In genomic region chr4:137531951-137532868, GRCh38 we compare ENCODE assay signal across 8 cellular contexts. TPM values are rescaled to one million over a fixed set of nuclear protein-coding genes. Genes with fewer than 3 reads are reported as not detected.
DNase-seq lines count a peak whose midpoint lies in the region; ATAC-seq lines count a peak whose summit lies in the region.

Gene PCDH18, minus strand, starts transcription at chr4:137532494. Its CDS starts 406 bp downstream, at chr4:137532088.

- H3K9me3 Mint-ChIP-seq in activated T-helper 2 cell treated with anti-CD3 and anti-CD28 coated beads, Interferon-gamma antibody, Interleukin-2, Interleukin-4, amounts not matched to agents 10 μg/mL and 5 μg/mL and 100 μg/mL, durations not matched to agents 14 hours and 24 hours and 36 hours = no peaks in the 10 kb centered on the region

- ATAC-seq in GM21381 (IDR thresholded peaks at IDR 0.05; ENCODE audit: unreplicated experiment) = peak; percentile 66

- H3K27me3 Mint-ChIP-seq in activated T-helper 2 cell treated with anti-CD3 and anti-CD28 coated beads, Interferon-gamma antibody, Interleukin-2, Interleukin-4, amounts not matched to agents 10 μg/mL and 5 μg/mL and 100 μg/mL, durations not matched to agents 14 hours and 24 hours and 36 hours (ENCODE audit: low read depth) = peaks cover 3% of the 10 kb centered on the region

- H3K36me3 Mint-ChIP-seq in activated T-helper 2 cell treated with anti-CD3 and anti-CD28 coated beads, Interferon-gamma antibody, Interleukin-2, Interleukin-4, amounts not matched to agents 10 μg/mL and 5 μg/mL and 100 μg/mL, durations not matched to agents 14 hours and 24 hours and 36 hours (ENCODE audit: low read depth) = no peaks in the 10 kb centered on the region

- DNase-seq in DMS153 (lab: John Stamatoyannopoulos, UW) (peak; percentile 15), NCI-H1436 (lab: John Stamatoyannopoulos, UW) (peak; percentile 54), anterior cingulate cortex (lab: John Stamatoyannopoulos, UW) (peak in 57 of 58 donors; percentile 8 to 87 (median 52)), hepatic stellate cell (ENCODE audit: low spot score) (peak; percentile 58), putamen (ENCODE audit: low spot score) (peak; percentile 70), OCI-M2 (lab: John Stamatoyannopoulos, UW; ENCODE audit: unreplicated experiment) (no peak)
- no peak for DNase-seq in activated T-helper 2 cell treated with anti-CD3 and anti-CD28 coated beads, Interferon-gamma antibody, Interleukin-2, Interleukin-4, amounts not matched to agents 10 μg/mL and 5 μg/mL and 100 μg/mL, durations not matched to agents 14 hours and 24 hours and 36 hours (ENCODE audit: low spot score)

- H3K4me1 Mint-ChIP-seq in activated T-helper 2 cell treated with anti-CD3 and anti-CD28 coated beads, Interferon-gamma antibody, Interleukin-2, Interleukin-4, amounts not matched to agents 10 μg/mL and 5 μg/mL and 100 μg/mL, durations not matched to agents 14 hours and 24 hours and 36 hours (ENCODE audit: low read depth) = no peaks in the 10 kb centered on the region

- intact Hi-C loops in activated T-helper 2 cell treated with anti-CD3 and anti-CD28 coated beads, Interferon-gamma antibody, Interleukin-2, Interleukin-4, amounts not matched to agents 10 μg/mL and 5 μg/mL and 100 μg/mL, durations not matched to agents 14 hours and 24 hours and 36 hours (cut with micrococcal nuclease) = no loop called here

- H3K4me3 Mint-ChIP-seq in activated T-helper 2 cell treated with anti-CD3 and anti-CD28 coated beads, Interferon-gamma antibody, Interleukin-2, Interleukin-4, amounts not matched to agents 10 μg/mL and 5 μg/mL and 100 μg/mL, durations not matched to agents 14 hours and 24 hours and 36 hours (ENCODE audit: low read depth) = no peak within 1 kb of the TSS

- no peak within 1 kb of the TSS for H3K27ac Mint-ChIP-seq in activated T-helper 2 cell treated with anti-CD3 and anti-CD28 coated beads, Interferon-gamma antibody, Interleukin-2, Interleukin-4, amounts not matched to agents 10 μg/mL and 5 μg/mL and 100 μg/mL, durations not matched to agents 14 hours and 24 hours and 36 hours

RNA-seq across cellular contexts. Expression of gene PCDH18, which starts in this region (rescaled TPM):
- not detected in 2 replicates for total RNA-seq in activated T-helper 2 cell treated with anti-CD3 and anti-CD28 coated beads, Interferon-gamma antibody, Interleukin-2, Interleukin-4, amounts not matched to agents 10 μg/mL and 5 μg/mL and 100 μg/mL, durations not matched to agents 14 hours and 24 hours and 36 hours

Comparison
In these comparisons a context has a peak if more than half of its experiments do, and no peak if none do; other contexts are left out.
1. DNase-seq: peak in DMS153 (single experiment), NCI-H1436 (single experiment), anterior cingulate cortex (57 of 58), hepatic stellate cell (single experiment) and putamen (single experiment); none in OCI-M2 (single experiment) and activated T-helper 2 cell treated with anti-CD3 and anti-CD28 coated beads, Interferon-gamma antibody, Interleukin-2, Interleukin-4, amounts not matched to agents 10 μg/mL and 5 μg/mL and 100 μg/mL, durations not matched to agents 14 hours and 24 hours and 36 hours (single experiment).